ENCODE assay signal across 32 cellular contexts in genomic region chr11:86905252-86905651, GRCh38. TPM values are rescaled to one million over a fixed set of nuclear protein-coding genes. Genes with fewer than 3 reads are reported as not detected.
"Had no signal": no experiment of that assay in that cellular context is flagged by ENCODE, and none has a peak within 500 bp of the region (broad histone marks: within the 10 kb centered on the region; RNA-seq: fewer than 3 reads in every experiment).

No MANE protein-coding gene starts in this region.

- ATAC-seq: activated CD8-positive, alpha-beta T cell treated with anti-CD3 and anti-CD28 coated beads for 36 hours; activated naive CD8-positive, alpha-beta T cell treated with anti-CD3 and anti-CD28 coated beads, Interleukin-2, amount 50 U/mL, for 24 hours; activated T-cell treated with anti-CD3 and anti-CD28 coated beads, Interleukin-2, amount 50 U/mL, for 4 hours had no signal

- H3K27me3 Mint-ChIP-seq: activated CD4-positive, alpha-beta memory T cell treated with anti-CD3 and anti-CD28 coated beads for 36 hours; activated CD8-positive, alpha-beta T cell treated with anti-CD3 and anti-CD28 coated beads for 36 hours; activated naive CD4-positive, alpha-beta T cell treated with anti-CD3 and anti-CD28 coated beads, Interleukin-2, amount 50 U/mL, for 24 hours; activated naive CD8-positive, alpha-beta T cell treated with anti-CD3 and anti-CD28 coated beads, Interleukin-2, amount 50 U/mL, for 24 hours; brain; central memory CD8-positive, alpha-beta T cell had no signal

- H3K9me3 Mint-ChIP-seq: activated B cell treated with CpG ODN at 0.5 μM for 24 hours; activated CD4-positive, alpha-beta memory T cell treated with anti-CD3 and anti-CD28 coated beads for 36 hours; activated CD8-positive, alpha-beta T cell treated with anti-CD3 and anti-CD28 coated beads for 36 hours; activated naive CD4-positive, alpha-beta T cell treated with anti-CD3 and anti-CD28 coated beads, Interleukin-2, amount 10 ng/mL, durations not matched to agents 7 days and 5 days; activated naive CD4-positive, alpha-beta T cell treated with anti-CD3 and anti-CD28 coated beads, Interleukin-2, amount 50 U/mL, for 24 hours; activated naive CD8-positive, alpha-beta T cell treated with anti-CD3 and anti-CD28 coated beads, Interleukin-2, amount 10 ng/mL, durations not matched to agents 7 days and 5 days; activated naive CD8-positive, alpha-beta T cell treated with anti-CD3 and anti-CD28 coated beads, Interleukin-2, amount 50 U/mL, for 24 hours; activated T-cell treated with anti-CD3 and anti-CD28 coated beads, Interleukin-2, amount 50 U/mL, for 4 hours; activated T-cell treated with anti-CD3 and anti-CD28 coated beads, Interleukin-2, amount 50 U/mL, for 72 hours; activated T-helper 1 cell treated with anti-CD3 and anti-CD28 coated beads, Interleukin-12 subunit alpha, Interleukin-12 subunit beta, Interleukin-2, Interleukin-4 antibody, amounts not matched to agents 30 ng/mL and 10 ng/mL and 1 ng/mL, durations not matched to agents 14 hours and 24 hours and 36 hours; activated T-helper 2 cell treated with anti-CD3 and anti-CD28 coated beads, Interferon-gamma antibody, Interleukin-2, Interleukin-4, amounts not matched to agents 10 μg/mL and 5 μg/mL and 100 μg/mL, durations not matched to agents 14 hours and 24 hours and 36 hours; brain; central memory CD8-positive, alpha-beta T cell; T-helper 1 cell treated with Interleukin-12 subunit alpha and Interleukin-12 subunit beta and Interleukin-4 antibody, amounts not matched to agents 30 μg/mL and 1 μg/mL, for 36 hours; T-helper 2 cell treated with Interferon-gamma antibody and Interleukin-4, amounts not matched to agents 5 μg/mL and 100 μg/mL, for 36 hours had no signal

- DNase-seq: activated B cell treated with CpG ODN at 0.5 μM for 24 hours; activated CD4-positive, alpha-beta memory T cell treated with anti-CD3 and anti-CD28 coated beads for 36 hours; activated CD4-positive, alpha-beta T cell treated with anti-CD3 and anti-CD28 coated beads for 48 hours; activated CD4-positive, alpha-beta T cell treated with anti-CD3 and anti-CD28 coated beads, Interleukin-2, amount 50 U/mL, for 1 hour; activated CD4-positive, alpha-beta T cell treated with anti-CD3 and anti-CD28 coated beads, Interleukin-2, amount 50 U/mL, for 4 hours; activated CD4-positive, CD25-positive, alpha-beta regulatory T cell treated with anti-CD3 and anti-CD28 coated beads, Interleukin-2, amount 50 U/mL, for 72 hours; activated CD8-positive, alpha-beta memory T cell treated with anti-CD3 and anti-CD28 coated beads, Interleukin-2, amount 50 U/mL, for 4 hours; activated CD8-positive, alpha-beta T cell treated with anti-CD3 and anti-CD28 coated beads for 36 hours; activated effector memory CD4-positive, alpha-beta T cell treated with Interleukin-2 at 50 U/mL for 16 hours; activated gamma-delta T cell; activated naive CD4-positive, alpha-beta T cell treated with anti-CD3 and anti-CD28 coated beads, Interleukin-2, amount 10 ng/mL, durations not matched to agents 7 days and 5 days; activated naive CD4-positive, alpha-beta T cell treated with Interleukin-2 at 50 U/mL for 16 hours; activated naive CD8-positive, alpha-beta T cell treated with anti-CD3 and anti-CD28 coated beads, Interleukin-2, amount 10 ng/mL, durations not matched to agents 7 days and 5 days; activated naive CD8-positive, alpha-beta T cell treated with anti-CD3 and anti-CD28 coated beads, Interleukin-2, amount 50 U/mL, for 24 hours; activated T-cell treated with anti-CD3 and anti-CD28 coated beads for 4 hours; activated T-cell treated with anti-CD3 and anti-CD28 coated beads, Interleukin-2, amount 50 U/mL, for 1 hour; activated T-cell treated with anti-CD3 and anti-CD28 coated beads, Interleukin-2, amount 50 U/mL, for 4 hours; activated T-cell treated with anti-CD3 and anti-CD28 coated beads, Interleukin-2, amount 50 U/mL, for 72 hours; amygdala; anterior cingulate cortex; caudate nucleus; cerebellar nuclear complex; SW 1271; T-helper 9 cell had no signal

- H3K4me3 Mint-ChIP-seq: activated B cell treated with CpG ODN at 0.5 μM for 24 hours; activated CD4-positive, alpha-beta memory T cell treated with anti-CD3 and anti-CD28 coated beads for 36 hours; activated CD8-positive, alpha-beta T cell treated with anti-CD3 and anti-CD28 coated beads for 36 hours; activated naive CD4-positive, alpha-beta T cell treated with anti-CD3 and anti-CD28 coated beads, Interleukin-2, amount 10 ng/mL, durations not matched to agents 7 days and 5 days; activated naive CD4-positive, alpha-beta T cell treated with anti-CD3 and anti-CD28 coated beads, Interleukin-2, amount 50 U/mL, for 24 hours; activated naive CD8-positive, alpha-beta T cell; activated naive CD8-positive, alpha-beta T cell treated with anti-CD3 and anti-CD28 coated beads, Interleukin-2, amount 10 ng/mL, durations not matched to agents 7 days and 5 days; activated naive CD8-positive, alpha-beta T cell treated with anti-CD3 and anti-CD28 coated beads, Interleukin-2, amount 50 U/mL, for 24 hours; activated T-cell treated with anti-CD3 and anti-CD28 coated beads, Interleukin-2, amount 50 U/mL, for 4 hours; activated T-cell treated with anti-CD3 and anti-CD28 coated beads, Interleukin-2, amount 50 U/mL, for 72 hours; activated T-helper 1 cell treated with anti-CD3 and anti-CD28 coated beads, Interleukin-12 subunit alpha, Interleukin-12 subunit beta, Interleukin-2, Interleukin-4 antibody, amounts not matched to agents 30 ng/mL and 10 ng/mL and 1 ng/mL, durations not matched to agents 14 hours and 24 hours and 36 hours; brain; central memory CD8-positive, alpha-beta T cell; T-helper 1 cell treated with Interleukin-12 subunit alpha and Interleukin-12 subunit beta and Interleukin-4 antibody, amounts not matched to agents 30 μg/mL and 1 μg/mL, for 36 hours; T-helper 2 cell treated with Interferon-gamma antibody and Interleukin-4, amounts not matched to agents 5 μg/mL and 100 μg/mL, for 36 hours had no signal

- H3K36me3 Mint-ChIP-seq: activated CD4-positive, alpha-beta memory T cell treated with anti-CD3 and anti-CD28 coated beads for 36 hours; activated naive CD4-positive, alpha-beta T cell treated with anti-CD3 and anti-CD28 coated beads, Interleukin-2, amount 10 ng/mL, durations not matched to agents 7 days and 5 days; activated naive CD4-positive, alpha-beta T cell treated with anti-CD3 and anti-CD28 coated beads, Interleukin-2, amount 50 U/mL, for 24 hours; activated naive CD8-positive, alpha-beta T cell; activated naive CD8-positive, alpha-beta T cell treated with anti-CD3 and anti-CD28 coated beads, Interleukin-2, amount 10 ng/mL, durations not matched to agents 7 days and 5 days; brain had no signal

- H3K4me1 Mint-ChIP-seq: activated B cell treated with CpG ODN at 0.5 μM for 24 hours; activated naive CD4-positive, alpha-beta T cell treated with anti-CD3 and anti-CD28 coated beads, Interleukin-2, amount 10 ng/mL, durations not matched to agents 7 days and 5 days; activated naive CD4-positive, alpha-beta T cell treated with anti-CD3 and anti-CD28 coated beads, Interleukin-2, amount 50 U/mL, for 24 hours; activated naive CD8-positive, alpha-beta T cell treated with anti-CD3 and anti-CD28 coated beads, Interleukin-2, amount 10 ng/mL, durations not matched to agents 7 days and 5 days; activated naive CD8-positive, alpha-beta T cell treated with anti-CD3 and anti-CD28 coated beads, Interleukin-2, amount 50 U/mL, for 24 hours; brain; central memory CD8-positive, alpha-beta T cell had no signal

- H3K27ac Mint-ChIP-seq: activated B cell treated with CpG ODN at 0.5 μM for 24 hours; activated CD4-positive, alpha-beta memory T cell treated with anti-CD3 and anti-CD28 coated beads for 36 hours; activated CD8-positive, alpha-beta T cell treated with anti-CD3 and anti-CD28 coated beads for 36 hours; activated naive CD4-positive, alpha-beta T cell treated with anti-CD3 and anti-CD28 coated beads, Interleukin-2, amount 10 ng/mL, durations not matched to agents 7 days and 5 days; activated naive CD4-positive, alpha-beta T cell treated with anti-CD3 and anti-CD28 coated beads, Interleukin-2, amount 50 U/mL, for 24 hours; activated naive CD8-positive, alpha-beta T cell; activated naive CD8-positive, alpha-beta T cell treated with anti-CD3 and anti-CD28 coated beads, Interleukin-2, amount 10 ng/mL, durations not matched to agents 7 days and 5 days; activated naive CD8-positive, alpha-beta T cell treated with anti-CD3 and anti-CD28 coated beads, Interleukin-2, amount 50 U/mL, for 24 hours; activated T-cell treated with anti-CD3 and anti-CD28 coated beads, Interleukin-2, amount 50 U/mL, for 72 hours; activated T-helper 1 cell treated with anti-CD3 and anti-CD28 coated beads, Interleukin-12 subunit alpha, Interleukin-12 subunit beta, Interleukin-2, Interleukin-4 antibody, amounts not matched to agents 30 ng/mL and 10 ng/mL and 1 ng/mL, durations not matched to agents 14 hours and 24 hours and 36 hours; activated T-helper 2 cell treated with anti-CD3 and anti-CD28 coated beads, Interferon-gamma antibody, Interleukin-2, Interleukin-4, amounts not matched to agents 10 μg/mL and 5 μg/mL and 100 μg/mL, durations not matched to agents 14 hours and 24 hours and 36 hours; brain; T-helper 1 cell treated with Interleukin-12 subunit alpha and Interleukin-12 subunit beta and Interleukin-4 antibody, amounts not matched to agents 30 μg/mL and 1 μg/mL, for 36 hours; T-helper 2 cell treated with Interferon-gamma antibody and Interleukin-4, amounts not matched to agents 5 μg/mL and 100 μg/mL, for 36 hours had no signal

RNA-seq across cellular contexts. Expression of gene FZD4, which starts 49.9 kb away (rescaled TPM):
- total RNA-seq: activated B cell treated with CpG ODN at 0.5 μM for 24 hours had no signal
